Comparison of ENCODE assay signal across 12 cellular contexts in genomic region chr13:50131998-50132936, GRCh38.
DNase-seq lines count a peak whose midpoint lies in the region; ATAC-seq, FAIRE-seq and TF ChIP-seq lines count a peak whose summit lies in the region.
"Had no signal": no experiment of that assay in that cellular context is flagged by ENCODE, and none has a peak within 500 bp of the region (broad histone marks: within the 10 kb centered on the region; RNA-seq: fewer than 3 reads in every experiment).

No MANE protein-coding gene starts in this region.

- ATAC-seq in activated B cell treated with CpG ODN at 0.5 μM for 24 hours (ENCODE audit: low read depth) = no peak
- ATAC-seq in central memory CD8-positive, alpha-beta T cell (replicated peaks; ENCODE audit: extremely low read depth, poor library complexity, severe bottlenecking) = no peak

- peaks cover 15% of the 10 kb centered on the region for H3K9me3 ChIP-seq in neuron (ENCODE audit: low read length)

- H3K9me3 Mint-ChIP-seq in activated B cell treated with CpG ODN at 0.5 μM for 24 hours = no peaks in the 10 kb centered on the region
- H3K9me3 Mint-ChIP-seq in central memory CD8-positive, alpha-beta T cell = no peaks in the 10 kb centered on the region

- peak overlapping the region; percentile 95 for H3K27ac Mint-ChIP-seq in activated B cell treated with CpG ODN at 0.5 μM for 24 hours
- peak overlapping the region; percentile 35 for H3K27ac Mint-ChIP-seq in central memory CD8-positive, alpha-beta T cell (ENCODE audit: low read depth)

- peak overlapping the region; percentile 48 for H2AFZ ChIP-seq in neuron (ENCODE audit: low read depth, low read length)

- H3K27me3 Mint-ChIP-seq in activated B cell treated with CpG ODN at 0.5 μM for 24 hours = peaks cover 16% of the 10 kb centered on the region
- H3K27me3 Mint-ChIP-seq in central memory CD8-positive, alpha-beta T cell = peaks cover 57% of the 10 kb centered on the region

- H3K36me3 Mint-ChIP-seq in activated B cell treated with CpG ODN at 0.5 μM for 24 hours (ENCODE audit: low read depth) = peaks cover 5% of the 10 kb centered on the region
- peaks cover 34% of the 10 kb centered on the region for H3K36me3 Mint-ChIP-seq in central memory CD8-positive, alpha-beta T cell (ENCODE audit: insufficient read depth)

- TF ChIP-seq CTCF in activated B cell treated with CpG ODN at 0.5 μM for 24 hours (IDR thresholded peaks at IDR 0.05) (no peak), D721Med (IDR thresholded peaks at IDR 0.05; ENCODE audit: insufficient read depth, missing control alignments) (no peak)

- H3K4me1 ChIP-seq in neuron (ENCODE audit: insufficient read depth, low read length) = peaks cover 22% of the 10 kb centered on the region

- no peak overlapping the region for H3K4me3 ChIP-seq in neuron (ENCODE audit: low read length)

- peaks cover 47% of the 10 kb centered on the region for H3K4me1 Mint-ChIP-seq in activated B cell treated with CpG ODN at 0.5 μM for 24 hours
- peaks cover 35% of the 10 kb centered on the region for H3K4me1 Mint-ChIP-seq in central memory CD8-positive, alpha-beta T cell

- H3K36me3 ChIP-seq in neuron (ENCODE audit: insufficient read depth, low read length) = no peaks in the 10 kb centered on the region

- peaks cover 7% of the 10 kb centered on the region for H3K27me3 ChIP-seq in neuron (ENCODE audit: insufficient read depth, low read length)

- H3K4me3 Mint-ChIP-seq in activated B cell treated with CpG ODN at 0.5 μM for 24 hours = peak overlapping the region; percentile 89
- H3K4me3 Mint-ChIP-seq in central memory CD8-positive, alpha-beta T cell = peak overlapping the region; percentile 68

- CTCF ChIA-PET in activated B cell treated with CpG ODN at 0.5 μM for 24 hours (lab: Charles Lee) = interaction anchor here (0.8 to 1.8 kb wide), 3 partner anchors 49 to 668 kb away, joined by 3 to 4 read pairs (median 4); no protein-coding TSS in a partner anchor

- DNase-seq in GM19239 (ENCODE audit: insufficient read length, low spot score) (no peak), activated B cell treated with CpG ODN at 0.5 μM for 24 hours (peak; percentile 30), NCI-H2107 treated with DMSO at 0.1 percent for 48 hours (lab: John Stamatoyannopoulos, UW; ENCODE audit: unreplicated experiment) (no peak), D721Med (ENCODE audit: insufficient read length, low spot score) (no peak), NCI-H526 (lab: John Stamatoyannopoulos, UW) (no peak), NCI-H446 (lab: John Stamatoyannopoulos, UW) (no peak)
- DNase-seq in central memory CD8-positive, alpha-beta T cell (ENCODE audit: low spot score in 2 of 2) = no peak
- DNase-seq: DND-41, NCI-H1048, OCI-M1, small intestine had no signal

- POLR2A ChIA-PET in activated B cell treated with CpG ODN at 0.5 μM for 24 hours (lab: Charles Lee) = interaction anchor here (0.5 to 16.0 kb wide), 19 partner anchors 8 to 779 kb away, joined by 3 to 1044 read pairs (median 25); partner anchors contain the start of genes RNASEH2B and TRIM13

- FAIRE-seq in GM19239 (lab: Jason Lieb, UNC) (peak; percentile 47), D721Med (lab: Jason Lieb, UNC) (no peak)
- FAIRE-seq: small intestine had no signal

- intact Hi-C loops in activated B cell treated with CpG ODN at 0.5 μM for 24 hours (cut with micrococcal nuclease) = loop anchor here (1.0 to 5.0 kb wide), 10 partner anchors 9 to 1321 kb away; partner anchors contain the start of genes INTS6 and TRIM13
